Comparison of ENCODE assay signal across 34 cellular contexts in the genomic region with DNA sequence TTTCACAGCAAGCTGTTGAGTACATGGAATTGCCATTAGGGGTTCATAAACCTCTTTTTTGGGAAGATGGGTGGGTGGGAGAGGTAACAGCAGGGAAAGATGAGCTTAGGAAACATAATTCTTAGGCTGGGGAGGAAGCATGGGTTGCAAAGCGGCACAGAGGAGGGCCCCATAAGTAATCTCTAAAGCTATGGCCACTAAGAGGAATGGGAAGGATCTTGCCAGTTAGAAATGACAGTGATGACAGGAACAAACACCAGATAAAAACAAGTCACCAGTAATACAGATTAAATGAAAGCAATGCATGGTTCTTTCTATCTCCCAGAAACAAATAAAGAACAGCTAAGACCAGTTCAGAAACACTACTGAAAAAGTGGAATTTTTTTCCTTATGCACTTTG. TPM values are rescaled to one million over a fixed set of nuclear protein-coding genes. Genes with fewer than 3 reads are reported as not detected.
"Had no signal": no experiment of that assay in that cellular context is flagged by ENCODE, and none has a peak within 500 bp of the region (broad histone marks: within the 10 kb centered on the region; RNA-seq: fewer than 3 reads in every experiment).

No MANE protein-coding gene starts in this region.

- ATAC-seq: activated CD8-positive, alpha-beta memory T cell treated with anti-CD3 and anti-CD28 coated beads, Interleukin-2, amount 10 ng/mL, durations not matched to agents 7 days and 5 days; activated CD8-positive, alpha-beta T cell treated with anti-CD3 and anti-CD28 coated beads, Interleukin-2, amount 10 ng/mL, durations not matched to agents 7 days and 5 days; effector memory CD8-positive, alpha-beta T cell; gastroesophageal sphincter; T-helper 17 cell had no signal

- H3K36me3 ChIP-seq: adrenal gland, ascending aorta, breast epithelium, cardiac muscle cell, esophagus squamous epithelium, gastroesophageal sphincter had no signal

- DNase-seq: activated CD4-positive, alpha-beta memory T cell treated with anti-CD3 and anti-CD28 coated beads for 36 hours; activated CD4-positive, alpha-beta T cell treated with anti-CD3 and anti-CD28 coated beads for 36 hours; activated CD4-positive, alpha-beta T cell treated with anti-CD3 and anti-CD28 coated beads, Interleukin-2, amount 10 ng/mL, durations not matched to agents 24 days and 14 days; activated CD4-positive, CD25-positive, alpha-beta regulatory T cell; activated CD4-positive, CD25-positive, alpha-beta regulatory T cell treated with anti-CD3 and anti-CD28 coated beads, Interleukin-2, amount 50 U/mL, for 72 hours; activated CD8-positive, alpha-beta memory T cell treated with anti-CD3 and anti-CD28 coated beads, Interleukin-2, amount 10 ng/mL, durations not matched to agents 7 days and 5 days; activated CD8-positive, alpha-beta memory T cell treated with anti-CD3 and anti-CD28 coated beads, Interleukin-2, amount 50 U/mL, for 4 hours; activated CD8-positive, alpha-beta T cell treated with anti-CD3 and anti-CD28 coated beads, Interleukin-2, amount 10 ng/mL, durations not matched to agents 7 days and 5 days; activated effector memory CD4-positive, alpha-beta T cell treated with anti-CD3 and anti-CD28 coated beads, Interleukin-2, amount 50 U/mL, for 16 hours; activated naive CD4-positive, alpha-beta T cell treated with anti-CD3 and anti-CD28 coated beads for 36 hours; activated naive CD8-positive, alpha-beta T cell treated with anti-CD3 and anti-CD28 coated beads for 36 hours; activated naive CD8-positive, alpha-beta T cell treated with anti-CD3 and anti-CD28 coated beads, Interleukin-2, amount 50 U/mL, for 24 hours; activated T-cell treated with anti-CD3 and anti-CD28 coated beads, Interleukin-2, amount 50 U/mL, for 1 hour; activated T-cell treated with anti-CD3 and anti-CD28 coated beads, Interleukin-2, amount 50 U/mL, for 48 hours; dermis blood vessel endothelial cell; effector CD4-positive, alpha-beta T cell; effector memory CD8-positive, alpha-beta T cell; esophagus squamous epithelium; foreskin melanocyte; T-helper 1 cell; T-helper 17 cell; T1000 had no signal

- H3K27ac ChIP-seq: adrenal gland, ascending aorta, breast epithelium, cardiac muscle cell, coronary artery, esophagus squamous epithelium, gastroesophageal sphincter had no signal

- H3K4me1 ChIP-seq: adrenal gland, ascending aorta, breast epithelium, gastroesophageal sphincter had no signal

- H3K9me3 ChIP-seq: adrenal gland, ascending aorta, breast epithelium, esophagus squamous epithelium, gastroesophageal sphincter had no signal

- H3K27me3 ChIP-seq: ascending aorta had no signal

- H3K4me3 ChIP-seq: adrenal gland, ascending aorta, breast epithelium, cardiac muscle cell, coronary artery, esophagus squamous epithelium, gastroesophageal sphincter had no signal

RNA-seq across cellular contexts. Expression of a gene that starts 54.4 kb away (rescaled TPM):
- total RNA-seq: activated CD4-positive, alpha-beta memory T cell treated with anti-CD3 and anti-CD28 coated beads for 36 hours; activated CD4-positive, alpha-beta T cell treated with anti-CD3 and anti-CD28 coated beads for 36 hours; activated CD4-positive, alpha-beta T cell treated with anti-CD3 and anti-CD28 coated beads, Interleukin-2, amount 10 ng/mL, durations not matched to agents 24 days and 14 days; activated CD8-positive, alpha-beta memory T cell treated with anti-CD3 and anti-CD28 coated beads for 36 hours; activated CD8-positive, alpha-beta memory T cell treated with anti-CD3 and anti-CD28 coated beads, Interleukin-2, amount 10 ng/mL, durations not matched to agents 7 days and 5 days; activated CD8-positive, alpha-beta T cell treated with anti-CD3 and anti-CD28 coated beads, Interleukin-2, amount 10 ng/mL, durations not matched to agents 7 days and 5 days; activated naive CD4-positive, alpha-beta T cell treated with anti-CD3 and anti-CD28 coated beads for 36 hours; activated naive CD8-positive, alpha-beta T cell treated with anti-CD3 and anti-CD28 coated beads for 36 hours; activated T-helper 1 cell treated with anti-CD3 and anti-CD28 coated beads, Interleukin-12 subunit alpha, Interleukin-12 subunit beta, Interleukin-2, Interleukin-4 antibody, amounts not matched to agents 30 ng/mL and 10 ng/mL and 1 ng/mL, durations not matched to agents 14 hours and 24 hours and 36 hours; activated T-helper 2 cell treated with anti-CD3 and anti-CD28 coated beads, Interferon-gamma antibody, Interleukin-2, Interleukin-4, amounts not matched to agents 10 μg/mL and 5 μg/mL and 100 μg/mL, durations not matched to agents 14 hours and 24 hours and 36 hours; ascending aorta; dermis blood vessel endothelial cell; fibroblast of villous mesenchyme; glomerular endothelial cell had no signal
- polyA plus RNA-seq: cardiac muscle cell, fibroblast of lung had no signal
